Comparison of ENCODE assay signal across 1 cellular context in the genomic region with DNA sequence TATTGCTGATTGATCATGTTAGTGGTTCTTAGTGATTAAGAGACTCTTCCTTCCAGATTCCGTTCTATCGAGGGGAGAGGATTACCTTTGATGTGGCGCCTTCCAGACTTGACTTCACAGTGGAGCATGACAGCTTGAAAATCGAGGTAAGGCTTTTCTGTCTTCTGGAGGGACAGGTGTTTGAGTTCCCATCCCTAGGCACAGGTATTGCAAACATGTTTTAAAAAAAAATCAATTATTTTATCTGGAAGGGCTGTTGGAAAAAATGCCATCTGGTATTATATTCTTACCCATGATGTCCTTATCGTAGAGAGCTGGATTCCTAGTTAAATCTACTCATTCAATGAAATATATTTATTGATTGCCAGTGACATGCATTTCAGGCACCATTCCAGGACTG. TPM values are rescaled to one million over a fixed set of nuclear protein-coding genes. Genes with fewer than 3 reads are reported as not detected.
"Had no signal": no experiment of that assay in that cellular context is flagged by ENCODE, and none has a peak within 500 bp of the region (broad histone marks: within the 10 kb centered on the region; RNA-seq: fewer than 3 reads in every experiment).

No MANE protein-coding gene starts in this region.

RNA-seq across cellular contexts. Expression of a gene that starts 29.1 kb away (rescaled TPM):
- polyA plus RNA-seq: keratinocyte had no signal
